ENCODE assay signal across 21 cellular contexts in the genomic region with DNA sequence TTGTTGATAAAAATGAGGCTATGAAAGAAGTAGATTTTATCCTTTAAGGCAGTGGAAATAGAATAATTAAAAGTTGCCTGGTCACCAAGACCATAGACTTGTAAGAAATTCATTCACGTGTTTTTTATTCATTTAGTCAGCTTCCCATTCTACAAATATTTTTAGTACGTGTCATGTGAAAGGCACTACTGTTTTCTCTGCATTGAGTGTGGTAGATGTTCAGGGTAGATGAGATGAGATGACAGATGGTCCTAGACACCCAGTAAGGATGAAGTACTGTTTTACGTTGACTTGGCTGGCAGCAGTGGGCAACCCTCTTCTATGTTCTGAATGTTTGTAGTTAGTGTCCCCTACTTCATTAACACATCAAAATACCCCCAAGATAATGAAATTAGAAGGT.
DNase-seq lines count a peak whose midpoint lies in the region; ATAC-seq and TF ChIP-seq lines count a peak whose summit lies in the region.
"Had no signal": no experiment of that assay in that cellular context is flagged by ENCODE, and none has a peak within 500 bp of the region (broad histone marks: within the 10 kb centered on the region; RNA-seq: fewer than 3 reads in every experiment).

No MANE protein-coding gene starts in this region.

- H2AFZ ChIP-seq in GM23248, result no peak overlapping the region

- peaks cover 15 to 16% of the 10 kb centered on the region in 2 donors for H3K9me3 Mint-ChIP-seq in stimulated activated naive B cell treated with anti-CD40 and anti-IgM and Interleukin-4, amounts not matched to agents 10 μg/mL and 1 μg/mL and 100 μg/mL, for 72 hours
- H3K9me3 Mint-ChIP-seq in Caco-2 (ENCODE audit: unreplicated experiment), result no peaks in the 10 kb centered on the region
- H3K9me3 Mint-ChIP-seq: activated naive CD4-positive, alpha-beta T cell treated with anti-CD3 and anti-CD28 coated beads, Interleukin-2, amount 10 ng/mL, durations not matched to agents 7 days and 5 days; H9 had no signal

- no peak overlapping the region for H3K27ac ChIP-seq in GM23248
- H3K27ac ChIP-seq: brain microvascular endothelial cell, esophagus muscularis mucosa had no signal

- H3K4me1 ChIP-seq in GM23248 (ENCODE audit: insufficient read depth), result peaks cover 18% of the 10 kb centered on the region
- H3K4me1 ChIP-seq in adipocyte (ENCODE audit: control insufficient read depth, insufficient read depth, low read length), result no peaks in the 10 kb centered on the region
- no peaks in the 10 kb centered on the region for H3K4me1 ChIP-seq in Caco-2
- H3K4me1 ChIP-seq: esophagus muscularis mucosa, right lobe of liver had no signal

- H3K4me1 Mint-ChIP-seq in stimulated activated naive B cell treated with anti-CD40 and anti-IgM and Interleukin-4, amounts not matched to agents 10 μg/mL and 1 μg/mL and 100 μg/mL, for 72 hours, result peaks cover 40 to 66% of the 10 kb centered on the region in 2 donors
- no peaks in the 10 kb centered on the region for H3K4me1 Mint-ChIP-seq in Caco-2 (ENCODE audit: low read depth, unreplicated experiment)
- H3K4me1 Mint-ChIP-seq: activated naive CD4-positive, alpha-beta T cell treated with anti-CD3 and anti-CD28 coated beads, Interleukin-2, amount 10 ng/mL, durations not matched to agents 7 days and 5 days had no signal

- POLR2A ChIA-PET in Caco-2 (lab: Charles Lee), result no interaction called here

- CTCF ChIA-PET in Caco-2 (lab: Charles Lee), result no interaction called here

- DNase-seq in GM23248, result peak; percentile 21
- DNase-seq in adipocyte (ENCODE audit: low read depth), result peak; percentile 30
- peak; percentile 72 for DNase-seq in medulla oblongata (ENCODE audit: extremely low spot score)
- DNase-seq in stimulated activated naive B cell treated with anti-CD40 and anti-IgM and Interleukin-4, amounts not matched to agents 10 μg/mL and 1 μg/mL and 100 μg/mL, for 72 hours, result no peak
- DNase-seq in Caco-2, result no peak
- no peak for DNase-seq in stimulated activated CD4-positive, alpha-beta T cell treated with anti-CD3 and anti-CD28 coated beads, Interleukin-1b, Interleukin-23, amount 100 ng/mL, for 48 hours
- DNase-seq in KBM-7, result no peak
- no peak for DNase-seq in NCI-H2196 treated with DMSO at 0.1 percent for 48 hours (lab: John Stamatoyannopoulos, UW; ENCODE audit: unreplicated experiment)
- DNase-seq: activated CD4-positive, alpha-beta T cell treated with anti-CD3 and anti-CD28 coated beads, Interleukin-2, amount 50 U/mL, for 1 hour; activated naive CD4-positive, alpha-beta T cell treated with anti-CD3 and anti-CD28 coated beads, Interleukin-2, amount 10 ng/mL, durations not matched to agents 7 days and 5 days; activated T-cell treated with anti-CD3 and anti-CD28 coated beads for 4 hours; brain microvascular endothelial cell; H9; head of caudate nucleus; Kasumi-1; mesendoderm; NCI-H1436; right lobe of liver; RPMI8226; stimulated activated CD4-positive, alpha-beta T cell treated with anti-CD3 and anti-CD28 coated beads, Interleukin-4, amount 100 ng/mL, for 1 hour had no signal

- BruUV-seq in Caco-2 (replicated peaks; lab: Mats Ljungman, UMichigan), result no TSS peak

- no peaks in the 10 kb centered on the region for H4K20me1 ChIP-seq in GM23248 (ENCODE audit: insufficient read depth)

- H3K4me2 ChIP-seq in GM23248 (ENCODE audit: unreplicated experiment), result no peak overlapping the region

- no peaks in the 10 kb centered on the region for H3K9me3 ChIP-seq in GM23248 (ENCODE audit: low read depth)
- no peaks in the 10 kb centered on the region for H3K9me3 ChIP-seq in adipocyte (ENCODE audit: control insufficient read depth, low read length)
- no peaks in the 10 kb centered on the region for H3K9me3 ChIP-seq in Caco-2
- H3K9me3 ChIP-seq: esophagus muscularis mucosa, right lobe of liver had no signal

- ATAC-seq in stimulated activated naive B cell treated with anti-CD40 and anti-IgM and Interleukin-4, amounts not matched to agents 10 μg/mL and 1 μg/mL and 100 μg/mL, for 72 hours (replicated peaks), result no peak

- H3K79me2 ChIP-seq in GM23248 (ENCODE audit: insufficient read depth), result no peaks in the 10 kb centered on the region

- H3K36me3 ChIP-seq in GM23248 (ENCODE audit: low read depth) (no peaks in the 10 kb centered on the region), adipocyte (ENCODE audit: control insufficient read depth, insufficient read depth, low read length, severe bottlenecking) (no peaks in the 10 kb centered on the region), Caco-2 (ENCODE audit: control insufficient read depth, insufficient read depth, low read length) (no peaks in the 10 kb centered on the region)
- H3K36me3 ChIP-seq: brain microvascular endothelial cell, esophagus muscularis mucosa, right lobe of liver had no signal

- no peaks in the 10 kb centered on the region; the same call in 1 of the 2 replicates for H3K9me2 ChIP-seq in GM23248 (ENCODE audit: insufficient read depth)

- no peaks in the 10 kb centered on the region for H3F3A ChIP-seq in GM23248 (ENCODE audit: insufficient read depth)

- H3K36me3 Mint-ChIP-seq in stimulated activated naive B cell treated with anti-CD40 and anti-IgM and Interleukin-4, amounts not matched to agents 10 μg/mL and 1 μg/mL and 100 μg/mL, for 72 hours, result peaks cover 16 to 43% of the 10 kb centered on the region in 2 donors
- H3K36me3 Mint-ChIP-seq in Caco-2 (ENCODE audit: insufficient read depth, unreplicated experiment), result no peaks in the 10 kb centered on the region
- H3K36me3 Mint-ChIP-seq: activated naive CD4-positive, alpha-beta T cell treated with anti-CD3 and anti-CD28 coated beads, Interleukin-2, amount 10 ng/mL, durations not matched to agents 7 days and 5 days had no signal

- peak overlapping the region; percentile 86 for H3K27ac Mint-ChIP-seq in stimulated activated naive B cell treated with anti-CD40 and anti-IgM and Interleukin-4, amounts not matched to agents 10 μg/mL and 1 μg/mL and 100 μg/mL, for 72 hours
- H3K27ac Mint-ChIP-seq in Caco-2 (ENCODE audit: unreplicated experiment), result no peak overlapping the region
- H3K27ac Mint-ChIP-seq: activated naive CD4-positive, alpha-beta T cell treated with anti-CD3 and anti-CD28 coated beads, Interleukin-2, amount 10 ng/mL, durations not matched to agents 7 days and 5 days; H9 had no signal

- H3K27me3 Mint-ChIP-seq in stimulated activated naive B cell treated with anti-CD40 and anti-IgM and Interleukin-4, amounts not matched to agents 10 μg/mL and 1 μg/mL and 100 μg/mL, for 72 hours, result no peaks in the 10 kb centered on the region
- peaks cover 6% of the 10 kb centered on the region for H3K27me3 Mint-ChIP-seq in Caco-2 (ENCODE audit: insufficient read depth, unreplicated experiment)
- H3K27me3 Mint-ChIP-seq: activated naive CD4-positive, alpha-beta T cell treated with anti-CD3 and anti-CD28 coated beads, Interleukin-2, amount 10 ng/mL, durations not matched to agents 7 days and 5 days had no signal

- no peak overlapping the region for H3K9ac ChIP-seq in GM23248
- H3K9ac ChIP-seq in adipocyte (ENCODE audit: low read length), result no peak overlapping the region

- no peak for TF ChIP-seq CTCF in Caco-2 (IDR thresholded peaks at IDR 0.05; ENCODE audit: insufficient read depth in 1 of 2, low read depth in 1 of 2, low read length in 1 of 2, severe bottlenecking in 1 of 2, unreplicated experiment in 1 of 2)

- H3K4me3 ChIP-seq in GM23248 (no peak overlapping the region), adipocyte (ENCODE audit: low read length) (no peak overlapping the region), Caco-2 (ENCODE audit: low read depth, low read length) (no peak overlapping the region)
- H3K4me3 ChIP-seq: esophagus muscularis mucosa, right lobe of liver had no signal

- intact Hi-C loops in Caco-2 (cut with micrococcal nuclease; ENCODE audit: unreplicated experiment), result no loop called here

- peak overlapping the region; percentile 54 to 56 for H3K4me3 Mint-ChIP-seq in stimulated activated naive B cell treated with anti-CD40 and anti-IgM and Interleukin-4, amounts not matched to agents 10 μg/mL and 1 μg/mL and 100 μg/mL, for 72 hours
- H3K4me3 Mint-ChIP-seq in Caco-2 (ENCODE audit: unreplicated experiment), result no peak overlapping the region
- H3K4me3 Mint-ChIP-seq: activated naive CD4-positive, alpha-beta T cell treated with anti-CD3 and anti-CD28 coated beads, Interleukin-2, amount 10 ng/mL, durations not matched to agents 7 days and 5 days; H9 had no signal

- WGBS in GM23248 (ENCODE audit: low coverage in 1 of 2, low lambda C conversion rate in 2 of 2, missing lambda C conversion rate in 2 of 2), 2 experiments, result 48 to 60% methylated on average over 3 of the region's 3 CpGs

- in situ Hi-C loops in GM23248 (cut with MboI) (no loop called here), KBM-7 (cut with MboI; ENCODE audit: low pct_unique_long_range_greater_than_20kb, low sequenced_read_pairs) (no loop called here)

- H3K27me3 ChIP-seq in GM23248 (replicated peaks; ENCODE audit: insufficient read depth) (no peaks in the 10 kb centered on the region), adipocyte (replicated peaks; ENCODE audit: control insufficient read depth, insufficient read depth, low read length) (no peaks in the 10 kb centered on the region), Caco-2 (replicated peaks; ENCODE audit: control insufficient read depth, insufficient read depth, low read length) (no peaks in the 10 kb centered on the region)
- H3K27me3 ChIP-seq: brain microvascular endothelial cell, esophagus muscularis mucosa, right lobe of liver had no signal

Comparison
In these comparisons a context has a peak if more than half of its experiments do, and no peak if none do; other contexts are left out.
1. DNase-seq: peak in GM23248 (single experiment), adipocyte (single experiment) and medulla oblongata (single experiment); none in stimulated activated naive B cell treated with anti-CD40 and anti-IgM and Interleukin-4, amounts not matched to agents 10 μg/mL and 1 μg/mL and 100 μg/mL, for 72 hours (single experiment), Caco-2 (0 of 2), stimulated activated CD4-positive, alpha-beta T cell treated with anti-CD3 and anti-CD28 coated beads, Interleukin-1b, Interleukin-23, amount 100 ng/mL, for 48 hours (single experiment), KBM-7 (single experiment) and NCI-H2196 treated with DMSO at 0.1 percent for 48 hours (single experiment).